In the genomic region with DNA sequence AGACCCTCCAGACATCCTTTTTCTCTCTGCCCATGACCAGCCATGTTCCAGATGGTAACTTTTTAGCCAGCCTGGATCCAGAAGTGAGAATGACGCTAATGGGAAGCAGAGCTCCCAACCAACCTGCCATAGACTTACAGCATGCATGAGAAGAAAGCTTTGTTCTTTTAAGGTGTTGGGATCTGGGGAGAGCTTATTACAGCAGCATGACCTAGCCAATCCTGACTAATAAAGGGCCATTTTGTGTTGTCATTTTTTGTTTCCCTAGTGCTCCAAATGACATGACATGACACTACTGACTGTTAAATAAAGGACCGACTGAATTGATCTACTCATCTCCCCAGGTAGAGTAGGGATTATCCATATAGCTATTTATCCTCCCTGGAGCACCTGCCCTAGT, we compare ENCODE assay signal across 30 cellular contexts.
"Had no signal": no experiment of that assay in that cellular context is flagged by ENCODE, and none has a peak within 500 bp of the region (broad histone marks: within the 10 kb centered on the region; RNA-seq: fewer than 3 reads in every experiment).

No MANE protein-coding gene starts in this region.

- H3K4me3 Mint-ChIP-seq: natural killer cell treated with Interleukin-12 subunit alpha and Interleukin-12 subunit beta and Interleukin-15 and Interleukin-18, amount 100 ng/mL, for 72 hours; nephron progenitor cell; neural progenitor cell; stimulated activated effector memory CD8-positive, alpha-beta T cell treated with anti-CD3 and anti-CD28 coated beads, Interleukin-12 subunit alpha, Interleukin-12 subunit beta, amount 100 ng/mL, for 72 hours; stimulated activated naive B cell treated with anti-CD40 and anti-IgM and Interleukin-4, amounts not matched to agents 10 μg/mL and 1 μg/mL and 100 μg/mL, for 72 hours; stimulated activated naive CD8-positive, alpha-beta T cell treated with anti-CD3 and anti-CD28 coated beads, Interleukin-15, Interleukin-2, amounts not matched to agents 100 ng/mL and 50 ng/mL, for 24 hours; type B pancreatic cell had no signal

- DNase-seq: naive B cell; naive thymus-derived CD8-positive, alpha-beta T cell; nephron progenitor cell; occipital lobe; ovary; posterior cingulate gyrus; psoas muscle; right cardiac atrium; spleen; stimulated activated CD4-positive, alpha-beta T cell treated with anti-CD3 and anti-CD28 coated beads, Interleukin-12 subunit alpha, Interleukin-12 subunit beta, amount 100 ng/mL, for 4 hours; stimulated activated CD4-positive, alpha-beta T cell treated with anti-CD3 and anti-CD28 coated beads, Interleukin-1b, Interleukin-23, amount 100 ng/mL, for 48 hours; stimulated activated CD4-positive, alpha-beta T cell treated with anti-CD3 and anti-CD28 coated beads, Interleukin-2, amount 100 ng/mL, for 48 hours; stimulated activated CD4-positive, alpha-beta T cell treated with anti-CD3 and anti-CD28 coated beads, Interleukin-4, amount 100 ng/mL, for 24 hours; stimulated activated naive B cell treated with anti-CD40 and anti-IgM and Interleukin-4, amounts not matched to agents 10 μg/mL and 1 μg/mL and 100 μg/mL, for 72 hours; stimulated activated naive CD4-positive, alpha-beta T cell treated with Interleukin-2 at 50 U/mL for 16 hours; stomach; tibial artery; transverse colon; upper lobe of right lung; uterus had no signal

- H3K4me3 ChIP-seq: neural progenitor cell, ovary, psoas muscle, skin epidermis, smooth muscle cell, spleen, stomach, tibial artery, transverse colon, upper lobe of right lung, uterus had no signal

- H3K27ac Mint-ChIP-seq: natural killer cell treated with Interleukin-12 subunit alpha and Interleukin-12 subunit beta and Interleukin-15 and Interleukin-18, amount 100 ng/mL, for 72 hours; nephron progenitor cell; neural progenitor cell; progenitor cell of endocrine pancreas; stimulated activated effector memory CD8-positive, alpha-beta T cell treated with anti-CD3 and anti-CD28 coated beads, Interleukin-12 subunit alpha, Interleukin-12 subunit beta, amount 100 ng/mL, for 72 hours; stimulated activated naive B cell treated with anti-CD40 and anti-IgM and Interleukin-4, amounts not matched to agents 10 μg/mL and 1 μg/mL and 100 μg/mL, for 72 hours; stimulated activated naive CD8-positive, alpha-beta T cell treated with anti-CD3 and anti-CD28 coated beads, Interleukin-15, Interleukin-2, amounts not matched to agents 100 ng/mL and 50 ng/mL, for 24 hours; type B pancreatic cell had no signal

- H3K4me2 ChIP-seq: neural progenitor cell, smooth muscle cell had no signal

- ATAC-seq: naive thymus-derived CD8-positive, alpha-beta T cell; natural killer cell treated with Interleukin-12 subunit alpha and Interleukin-12 subunit beta and Interleukin-15 and Interleukin-18, amount 100 ng/mL, for 72 hours; psoas muscle; right cardiac atrium; sciatic nerve; stimulated activated effector memory CD8-positive, alpha-beta T cell treated with anti-CD3 and anti-CD28 coated beads, Interleukin-12 subunit alpha, Interleukin-12 subunit beta, amount 100 ng/mL, for 72 hours; stimulated activated naive B cell treated with anti-CD40 and anti-IgM and Interleukin-4, amounts not matched to agents 10 μg/mL and 1 μg/mL and 100 μg/mL, for 72 hours; upper lobe of right lung had no signal

- H3K9ac ChIP-seq: neural progenitor cell, parathyroid adenoma had no signal

- H3K27ac ChIP-seq: neural progenitor cell, ovary, parathyroid adenoma, psoas muscle, skin epidermis, spleen, stomach, tibial artery, transverse colon, upper lobe of right lung, uterus had no signal

- H3K9me3 Mint-ChIP-seq: natural killer cell treated with Interleukin-12 subunit alpha and Interleukin-12 subunit beta and Interleukin-15 and Interleukin-18, amount 100 ng/mL, for 72 hours; nephron progenitor cell; neural progenitor cell; stimulated activated effector memory CD8-positive, alpha-beta T cell treated with anti-CD3 and anti-CD28 coated beads, Interleukin-12 subunit alpha, Interleukin-12 subunit beta, amount 100 ng/mL, for 72 hours; stimulated activated naive B cell treated with anti-CD40 and anti-IgM and Interleukin-4, amounts not matched to agents 10 μg/mL and 1 μg/mL and 100 μg/mL, for 72 hours; stimulated activated naive CD8-positive, alpha-beta T cell treated with anti-CD3 and anti-CD28 coated beads, Interleukin-15, Interleukin-2, amounts not matched to agents 100 ng/mL and 50 ng/mL, for 24 hours; type B pancreatic cell had no signal

- H3K4me1 ChIP-seq: uterus had no signal

- H3K27me3 ChIP-seq: ovary, upper lobe of right lung, uterus had no signal

- H3K9me3 ChIP-seq: ovary, psoas muscle, spleen, stomach, tibial artery, transverse colon, upper lobe of right lung, uterus had no signal

- H3K36me3 Mint-ChIP-seq: naive thymus-derived CD8-positive, alpha-beta T cell; neural progenitor cell; type B pancreatic cell had no signal

- H2AFZ ChIP-seq: neural progenitor cell, parathyroid adenoma had no signal

- H3K36me3 ChIP-seq: neural progenitor cell, ovary, spleen, stomach, tibial artery, transverse colon, upper lobe of right lung, uterus had no signal
